Comparison of ENCODE assay signal across 1 cellular context in the genomic region with DNA sequence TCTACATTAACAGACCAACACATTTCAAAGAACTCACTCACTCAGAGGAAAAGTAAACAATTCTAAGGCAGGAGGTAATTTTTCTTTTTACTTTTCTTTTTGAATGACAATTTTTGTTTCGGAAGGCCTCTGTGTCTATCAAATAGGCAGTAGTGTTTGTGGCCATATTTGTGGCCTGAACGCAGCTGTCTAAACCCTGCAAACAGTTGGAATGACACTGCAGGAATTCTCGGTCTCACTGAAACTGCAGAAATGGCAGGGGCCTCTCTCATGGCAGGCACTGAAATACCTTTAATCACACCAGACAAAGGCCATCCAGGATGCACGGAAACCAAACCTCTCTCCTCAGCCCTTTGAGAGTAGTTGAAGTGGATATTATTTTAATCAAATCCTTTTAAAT.
TF ChIP-seq lines count a peak whose summit lies in the region.

No MANE protein-coding gene starts in this region.

TF ChIP-seq in IMR-90, 13 proteins besides CTCF, POLR2A, EP300 and RAD21 (continued from another document):
- TF ChIP-seq, protein P1, sequence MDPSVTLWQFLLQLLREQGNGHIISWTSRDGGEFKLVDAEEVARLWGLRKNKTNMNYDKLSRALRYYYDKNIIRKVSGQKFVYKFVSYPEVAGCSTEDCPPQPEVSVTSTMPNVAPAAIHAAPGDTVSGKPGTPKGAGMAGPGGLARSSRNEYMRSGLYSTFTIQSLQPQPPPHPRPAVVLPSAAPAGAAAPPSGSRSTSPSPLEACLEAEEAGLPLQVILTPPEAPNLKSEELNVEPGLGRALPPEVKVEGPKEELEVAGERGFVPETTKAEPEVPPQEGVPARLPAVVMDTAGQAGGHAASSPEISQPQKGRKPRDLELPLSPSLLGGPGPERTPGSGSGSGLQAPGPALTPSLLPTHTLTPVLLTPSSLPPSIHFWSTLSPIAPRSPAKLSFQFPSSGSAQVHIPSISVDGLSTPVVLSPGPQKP (IDR thresholded peaks at IDR 0.05; ENCODE audit: borderline replicate concordance, low read depth, low read length): no peak
- no peak for TF ChIP-seq FOS (IDR thresholded peaks at IDR 0.05; ENCODE audit: low read depth, low read length)
